In genomic region chr10:91511549-91512330, GRCh38 we compare ENCODE assay signal across 14 cellular contexts.
DNase-seq lines count a peak whose midpoint lies in the region; FAIRE-seq and TF ChIP-seq lines count a peak whose summit lies in the region.
"Had no signal": no experiment of that assay in that cellular context is flagged by ENCODE, and none has a peak within 500 bp of the region (broad histone marks: within the 10 kb centered on the region; RNA-seq: fewer than 3 reads in every experiment).

No MANE protein-coding gene starts in this region.

- in situ Hi-C loops in astrocyte of the spinal cord (cut with HindIII; ENCODE audit: low sequenced_read_pairs), result no loop called here

- peaks cover 41% of the 10 kb centered on the region for H3K4me1 Mint-ChIP-seq in HFFc6 (ENCODE audit: low read depth)
- no peaks in the 10 kb centered on the region for H3K4me1 Mint-ChIP-seq in activated T-helper 1 cell treated with anti-CD3 and anti-CD28 coated beads, Interleukin-12 subunit alpha, Interleukin-12 subunit beta, Interleukin-2, Interleukin-4 antibody, amounts not matched to agents 30 ng/mL and 10 ng/mL and 1 ng/mL, durations not matched to agents 14 hours and 24 hours and 36 hours (ENCODE audit: low read depth)
- H3K4me1 Mint-ChIP-seq: CD4-positive, alpha-beta memory T cell; naive B cell had no signal

- H3K27me3 ChIP-seq in keratinocyte (ENCODE audit: control insufficient read depth, extremely low read depth, insufficient read depth, low read length) (no peaks in the 10 kb centered on the region), testis (no peaks in the 10 kb centered on the region)
- H3K27me3 ChIP-seq: heart left ventricle had no signal

- H3K9me3 ChIP-seq in keratinocyte (ENCODE audit: control insufficient read depth, low read depth, low read length), result no peaks in the 10 kb centered on the region
- H3K9me3 ChIP-seq in testis, result no peaks in the 10 kb centered on the region
- H3K9me3 ChIP-seq: heart left ventricle, thoracic aorta had no signal

- H3K79me2 ChIP-seq in keratinocyte (ENCODE audit: control insufficient read depth, insufficient read depth, low read length), result no peaks in the 10 kb centered on the region

- H3K27ac ChIP-seq in keratinocyte (ENCODE audit: control insufficient read depth, insufficient read depth, low read length) (peak overlapping the region; percentile 9), testis (peak overlapping the region in 1 of 2 donors; percentile 28)
- H3K27ac ChIP-seq: heart left ventricle, thoracic aorta had no signal

- CTCF ChIA-PET in AG04449 (lab: Yijun Ruan, JAX), result interaction anchor here (1.5 to 5.6 kb wide), 5 partner anchors 12 to 213 kb away, joined by 5 to 43 read pairs (median 6); partner anchors contain the start of gene PPP1R3C

- H4K20me1 ChIP-seq in keratinocyte (ENCODE audit: control insufficient read depth, extremely low read depth, insufficient read depth, low read length), result no peaks in the 10 kb centered on the region

- peak; percentile 74 for FAIRE-seq in keratinocyte (lab: Jason Lieb, UNC)

- TF ChIP-seq POLR2A in testis (IDR thresholded peaks at IDR 0.05), result no peak

- H3K9me3 Mint-ChIP-seq in HFFc6, result no peaks in the 10 kb centered on the region
- H3K9me3 Mint-ChIP-seq in activated T-helper 1 cell treated with anti-CD3 and anti-CD28 coated beads, Interleukin-12 subunit alpha, Interleukin-12 subunit beta, Interleukin-2, Interleukin-4 antibody, amounts not matched to agents 30 ng/mL and 10 ng/mL and 1 ng/mL, durations not matched to agents 14 hours and 24 hours and 36 hours, result no peaks in the 10 kb centered on the region
- H3K9me3 Mint-ChIP-seq: CD4-positive, alpha-beta memory T cell; naive B cell had no signal

- peak overlapping the region; percentile 78 for H3K27ac Mint-ChIP-seq in HFFc6
- no peak overlapping the region for H3K27ac Mint-ChIP-seq in activated T-helper 1 cell treated with anti-CD3 and anti-CD28 coated beads, Interleukin-12 subunit alpha, Interleukin-12 subunit beta, Interleukin-2, Interleukin-4 antibody, amounts not matched to agents 30 ng/mL and 10 ng/mL and 1 ng/mL, durations not matched to agents 14 hours and 24 hours and 36 hours

- peaks cover 5% of the 10 kb centered on the region; the same call in 1 of the 2 replicates for H3K36me3 Mint-ChIP-seq in HFFc6 (ENCODE audit: low read depth)
- H3K36me3 Mint-ChIP-seq in activated T-helper 1 cell treated with anti-CD3 and anti-CD28 coated beads, Interleukin-12 subunit alpha, Interleukin-12 subunit beta, Interleukin-2, Interleukin-4 antibody, amounts not matched to agents 30 ng/mL and 10 ng/mL and 1 ng/mL, durations not matched to agents 14 hours and 24 hours and 36 hours (ENCODE audit: low read depth), result no peaks in the 10 kb centered on the region
- H3K36me3 Mint-ChIP-seq: CD4-positive, alpha-beta memory T cell; naive B cell had no signal

- H3K36me3 ChIP-seq in keratinocyte (ENCODE audit: control insufficient read depth in 2 of 2, extremely low read depth in 1 of 2, insufficient read depth in 2 of 2, low read length in 2 of 2) (no peaks in the 10 kb centered on the region), testis (ENCODE audit: low read depth, missing control alignments) (no peaks in the 10 kb centered on the region)
- H3K36me3 ChIP-seq: thoracic aorta had no signal

- H3K4me1 ChIP-seq in keratinocyte (ENCODE audit: control insufficient read depth, extremely low read depth, insufficient read depth, low read length), result peaks cover 10% of the 10 kb centered on the region
- peaks cover 4% of the 10 kb centered on the region for H3K4me1 ChIP-seq in testis
- H3K4me1 ChIP-seq: heart left ventricle had no signal

- no peak overlapping the region for H3K9ac ChIP-seq in keratinocyte (ENCODE audit: control insufficient read depth, extremely low read depth, insufficient read depth, low read length)

- dilution Hi-C loops in keratinocyte (cut with MboI; ENCODE audit: extremely low pct_ligation_motif_present, low sequenced_read_pairs), result no loop called here

- 65% methylated on average over 5 of the region's 5 CpGs for WGBS in testis, 2 donors

- peak overlapping the region; percentile 18 for H3K4me3 Mint-ChIP-seq in HFFc6
- no peak overlapping the region for H3K4me3 Mint-ChIP-seq in activated T-helper 1 cell treated with anti-CD3 and anti-CD28 coated beads, Interleukin-12 subunit alpha, Interleukin-12 subunit beta, Interleukin-2, Interleukin-4 antibody, amounts not matched to agents 30 ng/mL and 10 ng/mL and 1 ng/mL, durations not matched to agents 14 hours and 24 hours and 36 hours
- H3K4me3 Mint-ChIP-seq: CD4-positive, alpha-beta memory T cell; naive B cell had no signal

- no peaks in the 10 kb centered on the region for H3K27me3 Mint-ChIP-seq in HFFc6 (ENCODE audit: insufficient read depth)
- no peaks in the 10 kb centered on the region for H3K27me3 Mint-ChIP-seq in activated T-helper 1 cell treated with anti-CD3 and anti-CD28 coated beads, Interleukin-12 subunit alpha, Interleukin-12 subunit beta, Interleukin-2, Interleukin-4 antibody, amounts not matched to agents 30 ng/mL and 10 ng/mL and 1 ng/mL, durations not matched to agents 14 hours and 24 hours and 36 hours (ENCODE audit: insufficient read depth)
- H3K27me3 Mint-ChIP-seq: CD4-positive, alpha-beta memory T cell; naive B cell had no signal

- H3K4me3 ChIP-seq in AG04449 (ENCODE audit: low read depth, low read length), result no peak overlapping the region
- no peak overlapping the region for H3K4me3 ChIP-seq in astrocyte of the spinal cord (ENCODE audit: low read depth, low read length)
- no peak overlapping the region for H3K4me3 ChIP-seq in keratinocyte (ENCODE audit: control insufficient read depth in 2 of 3, extremely low read depth in 1 of 3, insufficient read depth in 2 of 3, low read depth in 1 of 3, low read length in 3 of 3)
- no peak overlapping the region for H3K4me3 ChIP-seq in testis
- H3K4me3 ChIP-seq: heart left ventricle, thoracic aorta had no signal

- intact Hi-C loops in testis (cut with DNase I; ENCODE audit: low total_unique reads), result no loop called here
- intact Hi-C loops in activated T-helper 1 cell treated with anti-CD3 and anti-CD28 coated beads, Interleukin-12 subunit alpha, Interleukin-12 subunit beta, Interleukin-2, Interleukin-4 antibody, amounts not matched to agents 30 ng/mL and 10 ng/mL and 1 ng/mL, durations not matched to agents 14 hours and 24 hours and 36 hours (cut with micrococcal nuclease), result no loop called here

- TF ChIP-seq CTCF in AG04449 (IDR thresholded peaks at IDR 0.05; ENCODE audit: insufficient read depth, low read length, missing control alignments), result no peak
- TF ChIP-seq CTCF in HFFc6 (IDR thresholded peaks at IDR 0.05), result no peak
- no peak for TF ChIP-seq CTCF in astrocyte of the spinal cord (IDR thresholded peaks at IDR 0.05; ENCODE audit: low read depth, low read length)
- TF ChIP-seq CTCF in keratinocyte (optimal IDR thresholded peaks at IDR 0.05 in 1 of 3, IDR thresholded peaks at IDR 0.05 in 1 of 3, conservative IDR thresholded peaks at IDR 0.05 in 1 of 3; ENCODE audit: extremely low read depth in 1 of 3, insufficient read depth in 2 of 3, low read length in 3 of 3), result no peak
- no peak for TF ChIP-seq CTCF in testis (IDR thresholded peaks at IDR 0.05)

- peak overlapping the region; percentile 20 for H3K4me2 ChIP-seq in keratinocyte (ENCODE audit: control insufficient read depth, extremely low read depth, insufficient read depth, low read depth, low read length)

- H2AFZ ChIP-seq in keratinocyte (ENCODE audit: control insufficient read depth, low read length), result peak overlapping the region; percentile 37

- H3K9me1 ChIP-seq in keratinocyte (ENCODE audit: control insufficient read depth, extremely low read depth, insufficient read depth, low read length), result no peaks in the 10 kb centered on the region

- POLR2A ChIA-PET in AG04449 (lab: Yijun Ruan, JAX), result interaction anchor here (1.0 to 1.2 kb wide), 2 partner anchors 121 kb away, joined by 3 read pairs; partner anchors contain the start of gene PPP1R3C

- peak; percentile 75 for DNase-seq in AG04449 (ENCODE audit: low read depth, low spot score)
- peak; percentile 83 for DNase-seq in HFFc6
- DNase-seq in astrocyte of the spinal cord (ENCODE audit: low read depth, low spot score), result peak; percentile 78
- peak; percentile 9 for DNase-seq in keratinocyte (ENCODE audit: low read depth, low spot score)
- DNase-seq in testis, result no peak
- no peak for DNase-seq in NCI-H1694 treated with DMSO at 0.1 percent for 48 hours (lab: John Stamatoyannopoulos, UW)
- no peak for DNase-seq in activated T-helper 1 cell treated with anti-CD3 and anti-CD28 coated beads, Interleukin-12 subunit alpha, Interleukin-12 subunit beta, Interleukin-2, Interleukin-4 antibody, amounts not matched to agents 30 ng/mL and 10 ng/mL and 1 ng/mL, durations not matched to agents 14 hours and 24 hours and 36 hours (ENCODE audit: low spot score)
- DNase-seq in DMS114 treated with DMSO at 0.1 percent for 48 hours (lab: John Stamatoyannopoulos, UW; ENCODE audit: unreplicated experiment), result no peak
- DNase-seq: activated CD4-positive, alpha-beta T cell treated with anti-CD3 and anti-CD28 coated beads, Interleukin-2, amount 50 U/mL, for 1 hour; CD4-positive, alpha-beta memory T cell; heart left ventricle; naive B cell; NCI-H1417 had no signal

Comparison
In these comparisons a context has a peak if more than half of its experiments do, and no peak if none do; other contexts are left out.
1. DNase-seq: peak in AG04449 (single experiment), HFFc6 (single experiment), astrocyte of the spinal cord (single experiment) and keratinocyte (single experiment); none in testis (single experiment), NCI-H1694 treated with DMSO at 0.1 percent for 48 hours (single experiment), activated T-helper 1 cell treated with anti-CD3 and anti-CD28 coated beads, Interleukin-12 subunit alpha, Interleukin-12 subunit beta, Interleukin-2, Interleukin-4 antibody, amounts not matched to agents 30 ng/mL and 10 ng/mL and 1 ng/mL, durations not matched to agents 14 hours and 24 hours and 36 hours (single experiment) and DMS114 treated with DMSO at 0.1 percent for 48 hours (single experiment).